12 cellular contexts compared by ENCODE assay signal in the genomic region with DNA sequence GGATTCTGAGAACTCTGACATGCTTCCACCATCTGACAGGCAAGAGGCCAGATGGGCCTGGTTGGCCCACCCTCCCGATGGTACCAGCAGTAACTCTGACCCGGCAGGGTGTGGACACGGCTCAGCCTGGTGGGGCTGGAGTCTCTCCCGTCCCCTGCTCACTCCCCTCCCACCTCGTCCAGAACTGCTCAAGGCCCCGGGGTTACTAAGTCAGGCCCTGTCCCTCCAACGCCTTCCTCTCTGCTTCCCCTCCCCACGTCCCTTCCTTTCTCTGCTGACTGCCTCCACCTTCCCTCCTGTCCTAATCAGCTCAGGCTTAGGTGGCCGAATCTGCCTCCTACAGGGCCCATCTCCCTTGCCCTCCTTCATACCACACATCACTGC. TPM values are rescaled to one million over a fixed set of nuclear protein-coding genes. Genes with fewer than 3 reads are reported as not detected.
"Had no signal": no experiment of that assay in that cellular context is flagged by ENCODE, and none has a peak within 500 bp of the region (broad histone marks: within the 10 kb centered on the region; RNA-seq: fewer than 3 reads in every experiment).

No MANE protein-coding gene starts in this region.

- H3K4me1 Mint-ChIP-seq: natural killer cell had no signal

- H3K36me3 Mint-ChIP-seq: activated naive CD8-positive, alpha-beta T cell treated with anti-CD3 and anti-CD28 coated beads for 36 hours; natural killer cell; type B pancreatic cell had no signal

- H3K9me3 Mint-ChIP-seq: natural killer cell, type B pancreatic cell had no signal

- DNase-seq: activated naive CD8-positive, alpha-beta T cell treated with anti-CD3 and anti-CD28 coated beads for 36 hours; cerebellar nuclear complex; natural killer cell; stimulated activated CD4-positive, alpha-beta T cell treated with anti-CD3 and anti-CD28 coated beads, Interleukin-15, amount 100 ng/mL, for 24 hours; stimulated activated CD4-positive, alpha-beta T cell treated with anti-CD3 and anti-CD28 coated beads, Interleukin-4, amount 100 ng/mL, for 4 hours; T-helper 2 cell had no signal

- H3K27ac Mint-ChIP-seq: activated naive CD8-positive, alpha-beta T cell treated with anti-CD3 and anti-CD28 coated beads for 36 hours; natural killer cell; type B pancreatic cell had no signal

- H3K4me3 ChIP-seq: lung had no signal

- H3K27me3 Mint-ChIP-seq: activated naive CD8-positive, alpha-beta T cell treated with anti-CD3 and anti-CD28 coated beads for 36 hours; type B pancreatic cell had no signal

- FAIRE-seq: TTC549 had no signal

- H3K4me3 Mint-ChIP-seq: activated naive CD8-positive, alpha-beta T cell treated with anti-CD3 and anti-CD28 coated beads for 36 hours; natural killer cell; type B pancreatic cell had no signal

RNA-seq across cellular contexts. Expression of a gene that starts 12.5 kb away (rescaled TPM):
- total RNA-seq: activated naive CD8-positive, alpha-beta T cell treated with anti-CD3 and anti-CD28 coated beads for 36 hours; dermis microvascular lymphatic vessel endothelial cell; lung; natural killer cell; omental fat pad; pulmonary artery endothelial cell had no signal
- polyA plus RNA-seq: lung had no signal

RNA-seq across cellular contexts. Expression of a gene that starts 37.9 kb away (rescaled TPM):
- total RNA-seq: activated naive CD8-positive, alpha-beta T cell treated with anti-CD3 and anti-CD28 coated beads for 36 hours; dermis microvascular lymphatic vessel endothelial cell; natural killer cell; omental fat pad; pulmonary artery endothelial cell had no signal
